Comparison of ENCODE assay signal across 8 cellular contexts in genomic region chr17:64155751-64156544, GRCh38. TPM values are rescaled to one million over a fixed set of nuclear protein-coding genes. Genes with fewer than 3 reads are reported as not detected.
DNase-seq lines count a peak whose midpoint lies in the region; ATAC-seq and TF ChIP-seq lines count a peak whose summit lies in the region.

No MANE protein-coding gene starts in this region.

- DNase-seq in SK-N-SH = no peak
- DNase-seq in fibroblast of gingiva (ENCODE audit: low read depth) = peak; percentile 79
- peak; percentile 88 for DNase-seq in midbrain (lab: John Stamatoyannopoulos, UW)
- peak; percentile 48 to 50 for DNase-seq in tibial nerve (ENCODE audit: low spot score in 2 of 2)
- DNase-seq in NCI-H2107 (lab: John Stamatoyannopoulos, UW) = no peak

- TF ChIP-seq POLR2A in tibial nerve (IDR thresholded peaks at IDR 0.05) = peak in 1 of 2 donors; percentile 47

- POLR2A ChIA-PET in SK-N-SH (lab: Yijun Ruan, JAX) = interaction anchor here (0.8 to 2.7 kb wide), 3 partner anchors 10 to 11 kb away, joined by 3 to 9 read pairs (median 7); no protein-coding TSS in a partner anchor

- H3F3A ChIP-seq in SK-N-SH (replicated peaks; ENCODE audit: insufficient read depth) = peaks cover 5% of the 10 kb centered on the region

- H3K9me2 ChIP-seq in SK-N-SH = no peaks in the 10 kb centered on the region

- no peaks in the 10 kb centered on the region for H3K27me3 ChIP-seq in SK-N-SH (ENCODE audit: insufficient read depth)
- H3K27me3 ChIP-seq in tibial nerve = no peaks in the 10 kb centered on the region

- no peak overlapping the region for H2AFZ ChIP-seq in SK-N-SH (ENCODE audit: low read depth)

- H4K20me1 ChIP-seq in SK-N-SH (ENCODE audit: insufficient read depth) = no peaks in the 10 kb centered on the region

- H3K9ac ChIP-seq in SK-N-SH = no peak overlapping the region

- H3K4me2 ChIP-seq in SK-N-SH = no peak overlapping the region

- peak; percentile 44; the same call in 2 of the 3 replicates for ATAC-seq in SK-N-SH treated with all-trans-retinoic acid at 6 μM for 48 hours
- ATAC-seq in GM19452 (IDR thresholded peaks at IDR 0.05; ENCODE audit: unreplicated experiment) = no peak
- no peak for ATAC-seq in HG03342 (IDR thresholded peaks at IDR 0.05; ENCODE audit: unreplicated experiment)

- no peak for TF ChIP-seq RAD21 in SK-N-SH (IDR thresholded peaks at IDR 0.05; ENCODE audit: low read length)

- H3K9me3 ChIP-seq in SK-N-SH (no peaks in the 10 kb centered on the region), tibial nerve (no peaks in the 10 kb centered on the region)

- no peak for TF ChIP-seq EP300 in SK-N-SH (IDR thresholded peaks at IDR 0.05; ENCODE audit: borderline replicate concordance in 1 of 2, low read depth in 1 of 2, low read length in 1 of 2)
- peak; percentile 81 to 84 for TF ChIP-seq EP300 in tibial nerve (IDR thresholded peaks at IDR 0.05)

- H3K4me3 ChIP-seq in SK-N-SH (ENCODE audit: low read depth in 2 of 2, low read length in 1 of 2) (no peak overlapping the region), tibial nerve (peak overlapping the region in 1 of 4 donors; percentile 16)

- H3K79me2 ChIP-seq in SK-N-SH (ENCODE audit: insufficient read depth) = no peaks in the 10 kb centered on the region

- TF ChIP-seq CTCF in SK-N-SH (IDR thresholded peaks at IDR 0.05) (no peak), tibial nerve (IDR thresholded peaks at IDR 0.05) (peak in 3 of 5 experiments; percentile 13 to 34 (median 16))

- CTCF ChIA-PET in SK-N-SH (lab: Yijun Ruan, JAX) = interaction anchor here (0.9 to 2.4 kb wide), 6 partner anchors 9 to 130 kb away, joined by 3 to 8 read pairs (median 6); no protein-coding TSS in a partner anchor

- H3K36me3 ChIP-seq in SK-N-SH (replicated peaks in 1 of 2; ENCODE audit: control insufficient read depth in 1 of 2, insufficient read depth in 2 of 2, low read length in 1 of 2) = peaks cover 23 to 89% of the 10 kb centered on the region in 2 experiments
- H3K36me3 ChIP-seq in tibial nerve = peaks cover 0 to 22% (median 0%) of the 10 kb centered on the region in 3 donors

- H3K4me1 ChIP-seq in SK-N-SH (ENCODE audit: control insufficient read depth in 1 of 2, insufficient read depth in 2 of 2, low read depth in 1 of 2, low read length in 1 of 2) (peaks cover 0 to 59% of the 10 kb centered on the region in 2 experiments; a peak in 2 of 4 replicates), tibial nerve (peaks cover 0 to 37% (median 23%) of the 10 kb centered on the region in 4 donors)

- H3K27ac ChIP-seq in SK-N-SH (ENCODE audit: low read depth in 2 of 2, low read length in 1 of 2) (peak overlapping the region in 1 of 2 experiments; percentile 72; a peak in 2 of 4 replicates), tibial nerve (peak overlapping the region; percentile 71 to 92 (median 84))

- WGBS in SK-N-SH (ENCODE audit: low lambda C conversion rate) = 88% methylated on average over 10 of the region's 11 CpGs
- WGBS in tibial nerve, 2 donors = 47 to 48% methylated on average over 11 of the region's 11 CpGs

TF ChIP-seq in SK-N-SH treated with all-trans-retinoic acid at 6 μM for 48 hours, 23 proteins besides CTCF, POLR2A, EP300 and RAD21:
- TF ChIP-seq, protein P1, sequence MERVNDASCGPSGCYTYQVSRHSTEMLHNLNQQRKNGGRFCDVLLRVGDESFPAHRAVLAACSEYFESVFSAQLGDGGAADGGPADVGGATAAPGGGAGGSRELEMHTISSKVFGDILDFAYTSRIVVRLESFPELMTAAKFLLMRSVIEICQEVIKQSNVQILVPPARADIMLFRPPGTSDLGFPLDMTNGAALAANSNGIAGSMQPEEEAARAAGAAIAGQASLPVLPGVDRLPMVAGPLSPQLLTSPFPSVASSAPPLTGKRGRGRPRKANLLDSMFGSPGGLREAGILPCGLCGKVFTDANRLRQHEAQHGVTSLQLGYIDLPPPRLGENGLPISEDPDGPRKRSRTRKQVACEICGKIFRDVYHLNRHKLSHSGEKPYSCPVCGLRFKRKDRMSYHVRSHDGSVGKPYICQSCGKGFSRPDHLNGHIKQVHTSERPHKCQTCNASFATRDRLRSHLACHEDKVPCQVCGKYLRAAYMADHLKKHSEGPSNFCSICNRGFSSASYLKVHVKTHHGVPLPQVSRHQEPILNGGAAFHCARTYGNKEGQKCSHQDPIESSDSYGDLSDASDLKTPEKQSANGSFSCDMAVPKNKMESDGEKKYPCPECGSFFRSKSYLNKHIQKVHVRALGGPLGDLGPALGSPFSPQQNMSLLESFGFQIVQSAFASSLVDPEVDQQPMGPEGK (CRISPR knock-in tag; IDR thresholded peaks at IDR 0.05; ENCODE audit: borderline replicate concordance) = no peak
- no peak for TF ChIP-seq CREB5 (CRISPR knock-in tag; IDR thresholded peaks at IDR 0.05; ENCODE audit: low read depth)
- no peak for TF ChIP-seq ISL1 (CRISPR knock-in tag; IDR thresholded peaks at IDR 0.05)
- TF ChIP-seq ARNTL (CRISPR knock-in tag; IDR thresholded peaks at IDR 0.05; ENCODE audit: borderline replicate concordance, low read depth) = no peak

TF ChIP-seq in SK-N-SH, 30 proteins besides CTCF, POLR2A, EP300 and RAD21:
- TF ChIP-seq ZBTB33 (IDR thresholded peaks at IDR 0.05; ENCODE audit: borderline replicate concordance, low read depth) (no peak), YY1 (IDR thresholded peaks at IDR 0.05; ENCODE audit: low read depth) (no peak)

RNA-seq across cellular contexts. Expression of gene ERN1, which starts 26.0 kb away (rescaled TPM):
- polyA plus RNA-seq in SK-N-SH (2012; rRNA removed) = 6.9 and 7.3 TPM in 2 replicates
- 5.2 and 6.2 TPM in 2 replicates for polyA plus RNA-seq in SK-N-SH (2012; cell fraction: cytosol; rRNA removed)
- polyA plus RNA-seq in SK-N-SH (2012; cell fraction: nucleus; rRNA removed) = 11.4 and 12.2 TPM in 2 replicates
- total RNA-seq in tibial nerve = 10 to 100 TPM in 3 of 4 donors, 1 to 10 TPM in 1; 8.7 to 17.7 (median 13.5) TPM

Comparison
In these comparisons a context has a peak if more than half of its experiments do, and no peak if none do; other contexts are left out.
1. DNase-seq: peak in fibroblast of gingiva (single experiment), midbrain (single experiment) and tibial nerve (2 of 2); none in SK-N-SH (single experiment) and NCI-H2107 (single experiment).